ENCODE assay signal across 30 cellular contexts in the genomic region with DNA sequence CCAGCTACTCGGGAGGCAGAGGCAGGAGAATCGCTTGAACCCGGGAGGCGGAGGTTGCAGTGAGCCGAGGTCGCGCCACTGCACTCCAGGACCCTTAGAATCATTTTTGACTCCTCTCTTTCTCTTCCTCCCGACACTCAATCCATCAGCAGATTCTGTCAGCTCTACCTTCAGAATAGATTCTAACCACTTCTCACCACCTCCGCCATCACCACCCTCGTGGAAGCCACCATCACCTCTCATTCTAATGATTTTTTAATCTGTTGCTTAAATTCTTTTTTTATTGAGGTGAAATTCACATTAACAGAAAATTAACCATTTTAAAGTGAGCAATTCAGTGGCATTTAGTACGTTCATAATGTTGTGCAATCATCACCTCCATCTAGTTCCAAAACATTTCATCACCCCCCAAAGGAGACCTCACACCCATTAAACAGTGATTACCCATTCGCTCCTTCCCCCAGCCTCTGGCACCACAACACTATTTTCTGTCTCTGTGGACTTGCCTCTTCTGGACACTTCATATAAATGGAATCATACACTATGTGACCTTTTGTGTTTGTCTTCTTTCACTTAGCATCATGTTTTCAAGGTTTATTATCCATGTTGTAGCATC. TPM values are rescaled to one million over a fixed set of nuclear protein-coding genes. Genes with fewer than 3 reads are reported as not detected.
"Had no signal": no experiment of that assay in that cellular context is flagged by ENCODE, and none has a peak within 500 bp of the region (broad histone marks: within the 10 kb centered on the region; RNA-seq: fewer than 3 reads in every experiment).

No MANE protein-coding gene starts in this region.

- H3K27ac ChIP-seq: left lung, lower lobe of right lung, pancreas, prostate gland, uterus had no signal

- H3K36me3 ChIP-seq: left lung, lower lobe of right lung, pancreas, prostate gland, tibial nerve, uterus had no signal

- H3K27me3 ChIP-seq: pancreas, uterus had no signal

- ATAC-seq: left colon; left lung; lower lobe of right lung; naive thymus-derived CD8-positive, alpha-beta T cell; pancreas; right cardiac atrium; stimulated activated effector memory CD8-positive, alpha-beta T cell treated with anti-CD3 and anti-CD28 coated beads, Interleukin-12 subunit alpha, Interleukin-12 subunit beta, amount 100 ng/mL, for 72 hours; stimulated activated naive CD8-positive, alpha-beta T cell treated with anti-CD3 and anti-CD28 coated beads, Interleukin-15, amount 100 ng/mL, for 72 hours had no signal

- DNase-seq: hypothalamus; immature natural killer cell; kidney; left colon; lower lobe of right lung; mammary epithelial cell; mesenchymal stem cell; naive thymus-derived CD8-positive, alpha-beta T cell; nucleus accumbens; pancreas; retina; right cardiac atrium; stimulated activated CD4-positive, alpha-beta T cell treated with anti-CD3 and anti-CD28 coated beads, Interleukin-2, amount 100 ng/mL, for 24 hours; stimulated activated CD4-positive, alpha-beta T cell treated with anti-CD3 and anti-CD28 coated beads, Interleukin-4, amount 100 ng/mL, for 1 hour; stimulated activated naive CD4-positive, alpha-beta T cell; stimulated activated naive CD8-positive, alpha-beta T cell treated with anti-CD3 and anti-CD28 coated beads, Interleukin-15, amount 100 ng/mL, for 72 hours; substantia nigra; uterus had no signal

- H3K4me2 ChIP-seq: smooth muscle cell had no signal

- FAIRE-seq: islet of Langerhans, kidney, pancreas had no signal

- H3K4me1 ChIP-seq: pancreas, prostate gland, uterus had no signal

- H3K4me3 ChIP-seq: left lung, lower lobe of right lung, pancreas, prostate gland, smooth muscle cell, tibial nerve, uterus had no signal

- H3K9me3 ChIP-seq: left lung, lower lobe of right lung, pancreas, prostate gland, tibial nerve, uterus had no signal

RNA-seq across cellular contexts. Expression of a gene that starts 16.6 kb away (rescaled TPM):
- total RNA-seq: mammary epithelial cell; naive thymus-derived CD8-positive, alpha-beta T cell; osteoblast had no signal
- polyA plus RNA-seq: immature natural killer cell; naive thymus-derived CD8-positive, alpha-beta T cell had no signal

RNA-seq across cellular contexts. Expression of a gene that starts 32.6 kb away (rescaled TPM):
- total RNA-seq: kidney; left colon; mammary epithelial cell; mucosa of gallbladder; naive thymus-derived CD8-positive, alpha-beta T cell; neural crest cell; osteoblast; prostate gland; right cardiac atrium; smooth muscle cell; temporal lobe; tibial nerve; ureter; uterus had no signal
- polyA plus RNA-seq: immature natural killer cell; mammary epithelial cell; naive thymus-derived CD8-positive, alpha-beta T cell; pancreas; right cardiac atrium; smooth muscle cell had no signal

RNA-seq across cellular contexts. Expression of a gene that starts 50.6 kb away (rescaled TPM):
- total RNA-seq: kidney; left colon; left lung; liver; lower lobe of right lung; mucosa of gallbladder; naive thymus-derived CD8-positive, alpha-beta T cell; osteoblast; prostate gland; right cardiac atrium; ureter; uterus had no signal
- polyA plus RNA-seq: immature natural killer cell; liver; mammary epithelial cell; naive thymus-derived CD8-positive, alpha-beta T cell; right cardiac atrium; smooth muscle cell had no signal
